Comparison of ENCODE assay signal across 24 cellular contexts in genomic region chr1:206524739-206525364, GRCh38.
DNase-seq lines count a peak whose midpoint lies in the region; ATAC-seq and TF ChIP-seq lines count a peak whose summit lies in the region.
"Had no signal": no experiment of that assay in that cellular context is flagged by ENCODE, and none has a peak within 500 bp of the region (broad histone marks: within the 10 kb centered on the region; RNA-seq: fewer than 3 reads in every experiment).

No MANE protein-coding gene starts in this region.

- H3K36me3 Mint-ChIP-seq in activated naive CD4-positive, alpha-beta T cell treated with anti-CD3 and anti-CD28 coated beads, Interleukin-2, amount 10 ng/mL, durations not matched to agents 7 days and 5 days, result no peaks in the 10 kb centered on the region
- H3K36me3 Mint-ChIP-seq in stimulated activated naive B cell treated with anti-CD40 and anti-IgM and Interleukin-4, amounts not matched to agents 10 μg/mL and 1 μg/mL and 100 μg/mL, for 72 hours, result no peaks in the 10 kb centered on the region
- H3K36me3 Mint-ChIP-seq: CD8-positive, alpha-beta T cell; naive B cell had no signal

- POLR2A ChIA-PET in RWPE1 (lab: Yijun Ruan, JAX; ENCODE audit: low non-redundant PET), result no interaction called here

- H3K9me3 Mint-ChIP-seq in activated naive CD4-positive, alpha-beta T cell treated with anti-CD3 and anti-CD28 coated beads, Interleukin-2, amount 10 ng/mL, durations not matched to agents 7 days and 5 days, result no peaks in the 10 kb centered on the region
- no peaks in the 10 kb centered on the region for H3K9me3 Mint-ChIP-seq in stimulated activated naive B cell treated with anti-CD40 and anti-IgM and Interleukin-4, amounts not matched to agents 10 μg/mL and 1 μg/mL and 100 μg/mL, for 72 hours
- H3K9me3 Mint-ChIP-seq: activated CD4-positive, alpha-beta T cell treated with anti-CD3 and anti-CD28 coated beads, Interleukin-2, amount 10 ng/mL, durations not matched to agents 24 days and 14 days; activated T-cell treated with anti-CD3 and anti-CD28 coated beads, Interleukin-2, amount 50 U/mL, for 24 hours; CD8-positive, alpha-beta T cell; endodermal cell; naive B cell; stimulated activated naive CD8-positive, alpha-beta T cell treated with anti-CD3 and anti-CD28 coated beads, Interleukin-15, Interleukin-2, amounts not matched to agents 100 ng/mL and 50 ng/mL, for 24 hours had no signal

- peak; percentile 28 for DNase-seq in activated naive CD4-positive, alpha-beta T cell treated with anti-CD3 and anti-CD28 coated beads, Interleukin-2, amount 10 ng/mL, durations not matched to agents 7 days and 5 days
- no peak for DNase-seq in activated naive CD4-positive, alpha-beta T cell treated with anti-CD3 and anti-CD28 coated beads, Interleukin-2, amount 50 U/mL, for 16 hours
- DNase-seq in RWPE1 (ENCODE audit: low spot score), result peak; percentile 91
- DNase-seq in epithelial cell of esophagus (ENCODE audit: low read depth), result peak; percentile 83
- DNase-seq in stimulated activated naive B cell treated with anti-CD40 and anti-IgM and Interleukin-4, amounts not matched to agents 10 μg/mL and 1 μg/mL and 100 μg/mL, for 72 hours, result no peak
- no peak for DNase-seq in SKM-1 (lab: John Stamatoyannopoulos, UW; ENCODE audit: unreplicated experiment)
- no peak for DNase-seq in NCI-H1436 treated with DMSO at 0.1 percent for 48 hours (lab: John Stamatoyannopoulos, UW)
- no peak for DNase-seq in kidney glomerular epithelial cell (lab: John Stamatoyannopoulos, UW)
- DNase-seq: activated CD4-positive, alpha-beta T cell treated with anti-CD3 and anti-CD28 coated beads, Interleukin-2, amount 10 ng/mL, durations not matched to agents 24 days and 14 days; activated T-cell treated with anti-CD3 and anti-CD28 coated beads, Interleukin-2, amount 50 U/mL, for 24 hours; amniotic stem cell; CD8-positive, alpha-beta T cell; cerebellar nuclear complex; endodermal cell; foreskin melanocyte; left ventricle myocardium inferior; naive B cell; NCI-H1436; NCI-H345; T1000 had no signal

- CTCF ChIA-PET in activated naive CD4-positive, alpha-beta T cell treated with anti-CD3 and anti-CD28 coated beads, Interleukin-2, amount 10 ng/mL, durations not matched to agents 7 days and 5 days (lab: Charles Lee), result interaction anchor here (1.4 kb wide), 1 partner anchor 20 kb away, joined by 3 read pairs; no protein-coding TSS in a partner anchor
- CTCF ChIA-PET in RWPE1 (lab: Yijun Ruan, JAX), result interaction anchor here (0.7 to 1.1 kb wide), 3 partner anchors 10 to 59 kb away, joined by 3 to 4 read pairs (median 3); no protein-coding TSS in a partner anchor

- no peak overlapping the region for H3K4me3 ChIP-seq in epithelial cell of esophagus (ENCODE audit: low read length)
- H3K4me3 ChIP-seq: left ventricle myocardium inferior, SJSA1, vagina had no signal

- no peak overlapping the region for H3K4me3 Mint-ChIP-seq in activated naive CD4-positive, alpha-beta T cell treated with anti-CD3 and anti-CD28 coated beads, Interleukin-2, amount 10 ng/mL, durations not matched to agents 7 days and 5 days
- H3K4me3 Mint-ChIP-seq in stimulated activated naive B cell treated with anti-CD40 and anti-IgM and Interleukin-4, amounts not matched to agents 10 μg/mL and 1 μg/mL and 100 μg/mL, for 72 hours, result no peak overlapping the region
- H3K4me3 Mint-ChIP-seq: activated CD4-positive, alpha-beta T cell treated with anti-CD3 and anti-CD28 coated beads, Interleukin-2, amount 10 ng/mL, durations not matched to agents 24 days and 14 days; activated T-cell treated with anti-CD3 and anti-CD28 coated beads, Interleukin-2, amount 50 U/mL, for 24 hours; CD8-positive, alpha-beta T cell; endodermal cell; naive B cell; stimulated activated naive CD8-positive, alpha-beta T cell treated with anti-CD3 and anti-CD28 coated beads, Interleukin-15, Interleukin-2, amounts not matched to agents 100 ng/mL and 50 ng/mL, for 24 hours had no signal

- ATAC-seq in stimulated activated naive B cell treated with anti-CD40 and anti-IgM and Interleukin-4, amounts not matched to agents 10 μg/mL and 1 μg/mL and 100 μg/mL, for 72 hours (replicated peaks), result peak in 1 of 2 donors; percentile 20
- ATAC-seq: CD8-positive, alpha-beta T cell had no signal

- H3K27me3 Mint-ChIP-seq in activated naive CD4-positive, alpha-beta T cell treated with anti-CD3 and anti-CD28 coated beads, Interleukin-2, amount 10 ng/mL, durations not matched to agents 7 days and 5 days, result peaks cover 19% of the 10 kb centered on the region
- no peaks in the 10 kb centered on the region for H3K27me3 Mint-ChIP-seq in stimulated activated naive B cell treated with anti-CD40 and anti-IgM and Interleukin-4, amounts not matched to agents 10 μg/mL and 1 μg/mL and 100 μg/mL, for 72 hours
- H3K27me3 Mint-ChIP-seq: activated CD4-positive, alpha-beta T cell treated with anti-CD3 and anti-CD28 coated beads, Interleukin-2, amount 10 ng/mL, durations not matched to agents 24 days and 14 days; activated T-cell treated with anti-CD3 and anti-CD28 coated beads, Interleukin-2, amount 50 U/mL, for 24 hours; stimulated activated naive CD8-positive, alpha-beta T cell treated with anti-CD3 and anti-CD28 coated beads, Interleukin-15, Interleukin-2, amounts not matched to agents 100 ng/mL and 50 ng/mL, for 24 hours had no signal

- no peak overlapping the region for H3K27ac Mint-ChIP-seq in activated naive CD4-positive, alpha-beta T cell treated with anti-CD3 and anti-CD28 coated beads, Interleukin-2, amount 10 ng/mL, durations not matched to agents 7 days and 5 days
- peak overlapping the region; percentile 47 for H3K27ac Mint-ChIP-seq in stimulated activated naive B cell treated with anti-CD40 and anti-IgM and Interleukin-4, amounts not matched to agents 10 μg/mL and 1 μg/mL and 100 μg/mL, for 72 hours
- H3K27ac Mint-ChIP-seq: activated CD4-positive, alpha-beta T cell treated with anti-CD3 and anti-CD28 coated beads, Interleukin-2, amount 10 ng/mL, durations not matched to agents 24 days and 14 days; CD8-positive, alpha-beta T cell; endodermal cell; stimulated activated naive CD8-positive, alpha-beta T cell treated with anti-CD3 and anti-CD28 coated beads, Interleukin-15, Interleukin-2, amounts not matched to agents 100 ng/mL and 50 ng/mL, for 24 hours had no signal

- H3K4me1 Mint-ChIP-seq in activated naive CD4-positive, alpha-beta T cell treated with anti-CD3 and anti-CD28 coated beads, Interleukin-2, amount 10 ng/mL, durations not matched to agents 7 days and 5 days, result peaks cover 4% of the 10 kb centered on the region
- peaks cover 12 to 22% of the 10 kb centered on the region in 2 donors for H3K4me1 Mint-ChIP-seq in stimulated activated naive B cell treated with anti-CD40 and anti-IgM and Interleukin-4, amounts not matched to agents 10 μg/mL and 1 μg/mL and 100 μg/mL, for 72 hours
- H3K4me1 Mint-ChIP-seq: naive B cell had no signal

- peak overlapping the region; percentile 86 for H3K27ac ChIP-seq in RWPE1
- H3K27ac ChIP-seq: KMS-11, left ventricle myocardium inferior, SJSA1, vagina had no signal

- TF ChIP-seq CTCF in RWPE1 (conservative IDR thresholded peaks at IDR 0.05; ENCODE audit: low read depth) (peak; percentile 24; the same call in 1 of the 2 replicates), epithelial cell of esophagus (IDR thresholded peaks at IDR 0.05; ENCODE audit: insufficient read depth, low read depth, low read length, missing control alignments) (peak; percentile 38)

Comparison
In these comparisons a context has a peak if more than half of its experiments do, and no peak if none do; other contexts are left out.
1. DNase-seq: peak in activated naive CD4-positive, alpha-beta T cell treated with anti-CD3 and anti-CD28 coated beads, Interleukin-2, amount 10 ng/mL, durations not matched to agents 7 days and 5 days (single experiment), RWPE1 (single experiment) and epithelial cell of esophagus (single experiment); none in activated naive CD4-positive, alpha-beta T cell treated with anti-CD3 and anti-CD28 coated beads, Interleukin-2, amount 50 U/mL, for 16 hours (single experiment), stimulated activated naive B cell treated with anti-CD40 and anti-IgM and Interleukin-4, amounts not matched to agents 10 μg/mL and 1 μg/mL and 100 μg/mL, for 72 hours (single experiment), SKM-1 (single experiment), NCI-H1436 treated with DMSO at 0.1 percent for 48 hours (single experiment) and kidney glomerular epithelial cell (single experiment).